In the genomic region with DNA sequence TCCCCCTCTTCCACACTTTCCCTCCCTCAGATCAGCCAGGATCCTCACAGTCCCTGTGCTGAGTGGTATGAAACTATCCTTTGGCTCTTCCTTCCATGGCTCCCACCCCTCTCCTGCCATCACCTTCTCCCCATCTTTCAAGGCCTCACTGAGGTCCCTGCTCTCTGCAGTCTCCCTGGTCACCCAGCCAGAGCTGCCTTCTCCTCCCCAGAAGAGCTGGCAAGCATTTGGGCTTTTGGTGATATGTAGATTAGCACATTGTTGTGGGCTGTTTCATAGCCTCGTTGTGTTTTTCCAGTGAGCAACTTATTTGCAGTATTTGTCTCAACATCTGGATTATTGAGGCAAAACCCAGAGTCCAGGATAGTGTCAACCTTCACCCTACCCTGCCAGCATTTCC, we compare ENCODE assay signal across 9 cellular contexts. TPM values are rescaled to one million over a fixed set of nuclear protein-coding genes. Genes with fewer than 3 reads are reported as not detected.
DNase-seq lines count a peak whose midpoint lies in the region; ATAC-seq lines count a peak whose summit lies in the region.
"Had no signal": no experiment of that assay in that cellular context is flagged by ENCODE, and none has a peak within 500 bp of the region (broad histone marks: within the 10 kb centered on the region; RNA-seq: fewer than 3 reads in every experiment).

No MANE protein-coding gene starts in this region.

- H3K27me3 Mint-ChIP-seq in activated naive CD8-positive, alpha-beta T cell treated with anti-CD3 and anti-CD28 coated beads, Interleukin-2, amount 10 ng/mL, durations not matched to agents 7 days and 5 days = no peaks in the 10 kb centered on the region

- peaks cover 33% of the 10 kb centered on the region for H3K36me3 Mint-ChIP-seq in activated naive CD8-positive, alpha-beta T cell treated with anti-CD3 and anti-CD28 coated beads, Interleukin-2, amount 10 ng/mL, durations not matched to agents 7 days and 5 days

- POLR2A ChIA-PET in activated naive CD8-positive, alpha-beta T cell treated with anti-CD3 and anti-CD28 coated beads, Interleukin-2, amount 10 ng/mL, durations not matched to agents 7 days and 5 days (lab: Charles Lee) = interaction anchor here (1.3 to 3.3 kb wide), 3 partner anchors 9 to 122 kb away, joined by 3 to 13 read pairs (median 10); no protein-coding TSS in a partner anchor

- intact Hi-C loops in left ventricle myocardium superior (cut with micrococcal nuclease) = no loop called here

- peak overlapping the region; percentile 87 to 93 (median 88) for H3K4me3 ChIP-seq in skeletal muscle tissue (ENCODE audit: low read length in 3 of 3)

- no peaks in the 10 kb centered on the region for H3K9me3 Mint-ChIP-seq in activated naive CD8-positive, alpha-beta T cell treated with anti-CD3 and anti-CD28 coated beads, Interleukin-2, amount 10 ng/mL, durations not matched to agents 7 days and 5 days

- peak overlapping the region; percentile 57 to 88 (median 81) for H3K9ac ChIP-seq in skeletal muscle tissue (ENCODE audit: low read depth in 1 of 3, low read length in 3 of 3)

- H3K4me1 Mint-ChIP-seq in activated naive CD8-positive, alpha-beta T cell treated with anti-CD3 and anti-CD28 coated beads, Interleukin-2, amount 10 ng/mL, durations not matched to agents 7 days and 5 days = peaks cover 63% of the 10 kb centered on the region

- peaks cover 23 to 35% (median 23%) of the 10 kb centered on the region in 3 donors for H3K36me3 ChIP-seq in skeletal muscle tissue (ENCODE audit: control insufficient read depth in 3 of 3, insufficient read depth in 3 of 3, low read length in 3 of 3)

- peak overlapping the region; percentile 88 for H3K4me3 Mint-ChIP-seq in activated naive CD8-positive, alpha-beta T cell treated with anti-CD3 and anti-CD28 coated beads, Interleukin-2, amount 10 ng/mL, durations not matched to agents 7 days and 5 days

- no peaks in the 10 kb centered on the region for H3K9me3 ChIP-seq in skeletal muscle tissue (ENCODE audit: control insufficient read depth in 3 of 3, low read length in 3 of 3)

- no peak overlapping the region for H3K27ac ChIP-seq in skeletal muscle tissue (ENCODE audit: low read depth, low read length)

- peak overlapping the region; percentile 81 for H3K27ac Mint-ChIP-seq in activated naive CD8-positive, alpha-beta T cell treated with anti-CD3 and anti-CD28 coated beads, Interleukin-2, amount 10 ng/mL, durations not matched to agents 7 days and 5 days

- peak; percentile 76 for DNase-seq in GM03348 (ENCODE audit: low spot score)
- DNase-seq in activated naive CD8-positive, alpha-beta T cell treated with anti-CD3 and anti-CD28 coated beads, Interleukin-2, amount 10 ng/mL, durations not matched to agents 7 days and 5 days = no peak
- DNase-seq in left ventricle myocardium superior = no peak
- no peak for DNase-seq in NCI-H187 treated with DMSO at 0.1 percent for 48 hours (lab: John Stamatoyannopoulos, UW)
- DNase-seq in NCI-H1417 (lab: John Stamatoyannopoulos, UW) = no peak
- DNase-seq: NCI-H1930 had no signal

- H3K27me3 ChIP-seq in skeletal muscle tissue (ENCODE audit: control insufficient read depth in 3 of 3, insufficient read depth in 3 of 3, low read length in 3 of 3) = no peaks in the 10 kb centered on the region

- peaks cover 42 to 57% (median 51%) of the 10 kb centered on the region in 3 donors for H3K4me1 ChIP-seq in skeletal muscle tissue (ENCODE audit: control insufficient read depth in 3 of 3, insufficient read depth in 3 of 3, low read length in 3 of 3)

- no peak for ATAC-seq in activated naive CD8-positive, alpha-beta T cell treated with anti-CD3 and anti-CD28 coated beads, Interleukin-2, amount 10 ng/mL, durations not matched to agents 7 days and 5 days (ENCODE audit: low read depth)
- ATAC-seq in left ventricle myocardium superior (peak; percentile 5), HG03354 (IDR thresholded peaks at IDR 0.05; ENCODE audit: poor library complexity, severe bottlenecking, unreplicated experiment) (no peak), HG03342 (IDR thresholded peaks at IDR 0.05; ENCODE audit: unreplicated experiment) (no peak)

RNA-seq across cellular contexts. Expression of gene CSF1, which starts 2.2 kb away (rescaled TPM):
- 10 to 100 TPM; 42.7 to 45.1 TPM for total RNA-seq in activated naive CD8-positive, alpha-beta T cell treated with anti-CD3 and anti-CD28 coated beads, Interleukin-2, amount 10 ng/mL, durations not matched to agents 7 days and 5 days
- 14.9 TPM for total RNA-seq in left ventricle myocardium superior
- 7.3 TPM for total RNA-seq in skeletal muscle tissue
